Comparison of ENCODE assay signal across 10 cellular contexts in the genomic region with DNA sequence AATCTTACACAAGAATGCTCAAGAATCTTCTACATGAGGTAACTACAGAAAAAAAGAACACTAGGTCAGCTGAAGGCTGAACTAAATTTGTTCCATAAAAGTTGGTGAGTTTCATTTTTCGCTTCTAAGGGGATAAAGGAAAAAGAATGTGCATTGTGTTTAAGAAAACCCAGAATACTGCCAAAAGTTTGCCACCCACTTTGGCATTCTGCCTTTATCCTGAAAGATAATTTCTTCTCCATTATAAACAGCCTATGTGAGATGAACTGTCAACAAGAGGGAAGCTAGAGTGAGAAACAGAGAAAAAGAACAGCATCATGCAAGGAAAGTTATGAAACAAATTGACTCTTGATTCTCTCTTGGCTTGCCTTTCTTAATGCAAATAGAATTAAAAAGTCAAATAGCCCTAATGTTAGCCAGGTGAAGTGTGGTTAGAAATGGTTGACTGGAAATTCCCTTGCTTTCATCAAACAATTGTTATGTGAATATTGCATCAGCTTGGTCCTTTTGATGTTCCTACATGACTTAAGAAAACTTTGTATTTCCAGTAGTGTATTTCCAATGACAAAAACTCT. TPM values are rescaled to one million over a fixed set of nuclear protein-coding genes. Genes with fewer than 3 reads are reported as not detected.
DNase-seq lines count a peak whose midpoint lies in the region; ATAC-seq, FAIRE-seq and TF ChIP-seq lines count a peak whose summit lies in the region.
"Had no signal": no experiment of that assay in that cellular context is flagged by ENCODE, and none has a peak within 500 bp of the region (broad histone marks: within the 10 kb centered on the region; RNA-seq: fewer than 3 reads in every experiment).

No MANE protein-coding gene starts in this region.

- peak in 1 of 2 experiments; percentile 12; a peak in 1 of 4 replicates for TF ChIP-seq EP300 in GM12878 (IDR thresholded peaks at IDR 0.05; ENCODE audit: borderline replicate concordance in 1 of 2, control insufficient read depth in 1 of 2, low read depth in 2 of 2, low read length in 2 of 2)

- WGBS in GM12878 (ENCODE audit: insufficient coverage, insufficient replicate concordance, low lambda C conversion rate, missing lambda C conversion rate) = 81% methylated on average over 1 of the region's 1 CpG
- WGBS in right lobe of liver (ENCODE audit: insufficient coverage, low coverage, low lambda C conversion rate, missing lambda C conversion rate) = 74% methylated on average over 1 of the region's 1 CpG

- intact Hi-C loops in GM12878 (cut with micrococcal nuclease; ENCODE audit: unreplicated experiment) = no loop called here
- intact Hi-C loops in right lobe of liver (cut with DNase I) = no loop called here
- intact Hi-C loops in left ventricle myocardium superior (cut with micrococcal nuclease) = no loop called here

- H4K20me1 ChIP-seq in GM12878 (ENCODE audit: control insufficient read depth, insufficient read depth) = no peaks in the 10 kb centered on the region

- TF ChIP-seq CTCF in GM12865 (IDR thresholded peaks at IDR 0.05; ENCODE audit: insufficient read depth, low read depth, low read length, missing control alignments) (no peak), GM12878 (IDR thresholded peaks at IDR 0.05 in 2 of 3, conservative IDR thresholded peaks at IDR 0.05 in 1 of 3; ENCODE audit: control insufficient read depth in 2 of 3, extremely low read depth in 1 of 3, insufficient read depth in 1 of 3, low read depth in 3 of 3, low read length in 3 of 3) (no peak), right lobe of liver (IDR thresholded peaks at IDR 0.05) (no peak)

- H3K27ac ChIP-seq in GM12878 (ENCODE audit: control insufficient read depth, insufficient read depth) (peak overlapping the region; percentile 48; the same call in 1 of the 2 replicates), right lobe of liver (peak overlapping the region in 2 of 3 donors; percentile 8 to 51)

- H3K79me2 ChIP-seq in GM12878 (ENCODE audit: control insufficient read depth, insufficient read depth, low read length) = no peaks in the 10 kb centered on the region

- H3K4me3 ChIP-seq in GM12865 (ENCODE audit: low read depth, low read length) (no peak overlapping the region), GM12878 (no peak overlapping the region), right lobe of liver (no peak overlapping the region)

- H3K4me1 ChIP-seq in GM12878 (ENCODE audit: control insufficient read depth, insufficient read depth, low read length) (peaks cover 23% of the 10 kb centered on the region), right lobe of liver (peaks cover 0 to 28% (median 0%) of the 10 kb centered on the region in 4 donors)

- CTCF ChIA-PET in GM12878 (lab: Yijun Ruan, JAX) = interaction anchor here (1.1 to 1.2 kb wide), 3 partner anchors 26 to 56 kb away, joined by 3 to 5 read pairs (median 4); a partner anchor contains a TSS

- 0 out of 2 replicates have a peak overlapping the region, but pooled peaks have one; percentile 3 for H3K4me2 ChIP-seq in GM12878 (ENCODE audit: control insufficient read depth, insufficient read depth)

- BruUV-seq in GM12878 (replicated peaks; lab: Mats Ljungman, UMichigan) = no TSS peak

- H3K9ac ChIP-seq in GM12878 (ENCODE audit: control insufficient read depth, insufficient read depth, low read length) = no peak overlapping the region

- H3K27me3 ChIP-seq in GM12878 (replicated peaks in 1 of 2; ENCODE audit: control insufficient read depth in 2 of 2, insufficient read depth in 2 of 2, low read length in 1 of 2) (no peaks in the 10 kb centered on the region), right lobe of liver (no peaks in the 10 kb centered on the region)

- RAD21 ChIA-PET in GM12878 (lab: Charles Lee; ENCODE audit: unreplicated experiment) = interaction anchor here (1.2 to 2.0 kb wide), 3 partner anchors 27 to 63 kb away, joined by 3 to 9 read pairs (median 5); a partner anchor contains a TSS

- H3K9me3 ChIP-seq in GM12878 (replicated peaks; ENCODE audit: control insufficient read depth, insufficient read depth, low read length) (peaks cover 13% of the 10 kb centered on the region; the same call in 2 of the 3 replicates), right lobe of liver (no peaks in the 10 kb centered on the region)

- peak; percentile 68 for FAIRE-seq in GM12878 (lab: Jason Lieb, UNC)

- DNase-seq in GM12865 (ENCODE audit: low read depth) (peak; percentile 18), LHCN-M2 (ENCODE audit: low read depth) (peak; percentile 63), GM12878 (ENCODE audit: low read depth, low spot score) (peak; percentile 37), right lobe of liver (no peak), NCI-H2171 (lab: John Stamatoyannopoulos, UW) (no peak), left ventricle myocardium superior (no peak)
- DNase-seq: DMS153, NCI-H2029 treated with DMSO at 0.1 percent for 48 hours had no signal

- TF ChIP-seq RAD21 in GM12878 (IDR thresholded peaks at IDR 0.05; ENCODE audit: insufficient read depth, low read depth, low read length) = no peak

- H2AFZ ChIP-seq in GM12878 (ENCODE audit: control insufficient read depth, low read depth, low read length) = no peak overlapping the region

- POLR2A ChIA-PET in GM12878 (lab: Charles Lee) = interaction anchor here (1.2 to 2.5 kb wide), 3 partner anchors 8 to 44 kb away, joined by 5 to 11 read pairs (median 11); no protein-coding TSS in a partner anchor

- TF ChIP-seq POLR2A in GM12878 (IDR thresholded peaks at IDR 0.05; ENCODE audit: low read depth, low read length) (no peak), right lobe of liver (IDR thresholded peaks at IDR 0.05) (no peak)

- H3K36me3 ChIP-seq in GM12878 (ENCODE audit: control insufficient read depth in 2 of 2, insufficient read depth in 2 of 2, low read length in 1 of 2) = no peaks in the 10 kb centered on the region
- H3K36me3 ChIP-seq in right lobe of liver = no peaks in the 10 kb centered on the region

- SMC1A ChIA-PET in GM12878 (lab: Charles Lee; ENCODE audit: uncharacterized antibody, unreplicated experiment) = interaction anchor here (0.9 to 5.1 kb wide), 7 partner anchors 8 to 63 kb away, joined by 3 to 33 read pairs (median 15); a partner anchor contains a TSS

- ATAC-seq in GM12878 = peak; percentile 51
- ATAC-seq in right lobe of liver = peak in 3 of 4 donors; percentile 50 to 73 (median 57)
- no peak for ATAC-seq in GM21390 (IDR thresholded peaks at IDR 0.05; ENCODE audit: unreplicated experiment)
- no peak for ATAC-seq in left ventricle myocardium superior
- no peak for ATAC-seq in HG03045 (IDR thresholded peaks at IDR 0.05; ENCODE audit: unreplicated experiment)

- in situ Hi-C loops in GM12878 (cut with MboI) = no loop called here

TF ChIP-seq in GM12878, 131 proteins besides CTCF, POLR2A, EP300 and RAD21 (continues in another document):
- TF ChIP-seq JUNB (IDR thresholded peaks at IDR 0.05) (peak; percentile 35; the same call in 1 of the 2 replicates), BMI1 (IDR thresholded peaks at IDR 0.05; ENCODE audit: borderline replicate concordance) (no peak), ZNF217 (IDR thresholded peaks at IDR 0.05) (0 out of 2 replicates have a peak, but pooled peaks have one; percentile 23), GABPA (IDR thresholded peaks at IDR 0.05; ENCODE audit: low read depth) (no peak)

RNA-seq across cellular contexts. Expression of a gene that starts 25.8 kb away (rescaled TPM):
- total RNA-seq in LHCN-M2 (2014; rRNA removed) = 33.7 and 41.3 TPM in 2 replicates
- polyA plus RNA-seq in LHCN-M2 (2012) = 4.9 TPM
- 33.1 and 35.4 TPM in 2 replicates for total RNA-seq in GM12878 (2013; cell fraction: nucleolus; rRNA removed)
- 3.4 and 4.6 TPM in 2 replicates for total RNA-seq in GM12878 (2014; rRNA removed)
- 4.5 and 4.8 TPM in 2 replicates for total RNA-seq in GM12878 (2014; rRNA removed; fragmentation: Illumina TruSeq; extraction: Trizol)
- 2.1 and 3.2 TPM in 2 replicates for total RNA-seq in GM12878 (2021)
- 0.50 TPM for polyA plus RNA-seq in GM12878 (2011; ENCODE audit: low read depth)
- 44.6 and 67.7 TPM in 2 replicates for polyA plus RNA-seq in GM12878 (2011; rRNA removed)
- polyA plus RNA-seq in GM12878 (2011; cell fraction: cytosol; rRNA removed) = 21.2 and 22.4 TPM in 2 replicates
- 18.4 and 23.5 TPM in 2 replicates for polyA plus RNA-seq in GM12878 (2011; cell fraction: nucleus; rRNA removed)
- polyA plus RNA-seq in GM12878 (2012) = 0.66 and 0.69 TPM in 2 replicates
- 5.1 and 6.4 TPM in 2 replicates for polyA plus RNA-seq in GM12878 (2014; fragmentation: Illumina TruSeq; extraction: Trizol)
- polyA plus RNA-seq in GM12878 (2014; fragmentation: Nextera tagmentation; extraction: Ambion mirVana) = 1 to 10 TPM; 5.3 to 8.9 TPM
- 4.1 and 4.7 TPM in 2 replicates for polyA plus RNA-seq in GM12878 (2014; rRNA removed)
- polyA plus RNA-seq in GM12878 (2016; fragmentation: Nextera tagmentation; extraction: Ambion mirVana) = 1 to 10 TPM; 2.6 to 4.1 TPM
- polyA minus RNA-seq in GM12878 (2011; rRNA and poly(A)+ RNA removed) = 10.7 and 14.3 TPM in 2 replicates
- polyA minus RNA-seq in GM12878 (2011; cell fraction: cytosol; rRNA and poly(A)+ RNA removed) = 4.1 and 6.1 TPM in 2 replicates
- polyA minus RNA-seq in GM12878 (2011; cell fraction: nucleus; rRNA and poly(A)+ RNA removed) = 7.0 and 7.3 TPM in 2 replicates
- total RNA-seq in right lobe of liver = 10 to 100 TPM in 5 of 6 experiments, 1 to 10 TPM in 1; 5.0 to 60.4 (median 37.1) TPM
- 1.5 TPM for total RNA-seq in left ventricle myocardium superior

RNA-seq across cellular contexts. Expression of a gene that starts 31.4 kb away (rescaled TPM):
- total RNA-seq in LHCN-M2 (2014; rRNA removed) = 11.4 and 23.9 TPM in 2 replicates
- polyA plus RNA-seq in LHCN-M2 (2012) = 1.1 TPM
- total RNA-seq in GM12878 (2013; cell fraction: nucleolus; rRNA removed) = 45.8 and 46.4 TPM in 2 replicates
- 1.8 and 2.3 TPM in 2 replicates for total RNA-seq in GM12878 (2014; rRNA removed)
- 2.0 TPM in 2 replicates for total RNA-seq in GM12878 (2014; rRNA removed; fragmentation: Illumina TruSeq; extraction: Trizol)
- 1.5 and 2.1 TPM in 2 replicates for total RNA-seq in GM12878 (2021)
- 0.12 TPM for polyA plus RNA-seq in GM12878 (2011; ENCODE audit: low read depth)
- 17.6 and 25.4 TPM in 2 replicates for polyA plus RNA-seq in GM12878 (2011; rRNA removed)
- polyA plus RNA-seq in GM12878 (2011; cell fraction: cytosol; rRNA removed) = 5.3 and 7.0 TPM in 2 replicates
- 18.3 and 21.6 TPM in 2 replicates for polyA plus RNA-seq in GM12878 (2011; cell fraction: nucleus; rRNA removed)
- 0.14 TPM in 2 replicates for polyA plus RNA-seq in GM12878 (2012)
- polyA plus RNA-seq in GM12878 (2014; fragmentation: Illumina TruSeq; extraction: Trizol) = 1.8 and 2.5 TPM in 2 replicates
- polyA plus RNA-seq in GM12878 (2014; fragmentation: Nextera tagmentation; extraction: Ambion mirVana) = under 1 TPM; 0.64 to 0.80 TPM
- polyA plus RNA-seq in GM12878 (2014; rRNA removed) = 1.3 and 1.7 TPM in 2 replicates
- polyA plus RNA-seq in GM12878 (2016; fragmentation: Nextera tagmentation; extraction: Ambion mirVana) = 1 to 10 TPM in 1 of 2 experiments, under 1 TPM in 1; 0.81 to 1.2 TPM
- 18.4 and 20.3 TPM in 2 replicates for polyA minus RNA-seq in GM12878 (2011; rRNA and poly(A)+ RNA removed)
- polyA minus RNA-seq in GM12878 (2011; cell fraction: cytosol; rRNA and poly(A)+ RNA removed) = 5.2 and 7.0 TPM in 2 replicates
- polyA minus RNA-seq in GM12878 (2011; cell fraction: nucleus; rRNA and poly(A)+ RNA removed) = 15.4 and 20.6 TPM in 2 replicates
- 1 to 10 TPM; 1.5 to 9.8 (median 5.3) TPM for total RNA-seq in right lobe of liver
- total RNA-seq in left ventricle myocardium superior = 15.1 TPM

Comparison
In these comparisons a context has a peak if more than half of its experiments do, and no peak if none do; other contexts are left out.
1. DNase-seq: peak in GM12865 (single experiment), LHCN-M2 (single experiment) and GM12878 (single experiment); none in right lobe of liver (0 of 3), NCI-H2171 (single experiment) and left ventricle myocardium superior (single experiment).
2. ATAC-seq: peak in GM12878 (single experiment) and right lobe of liver (3 of 4); none in GM21390 (single experiment), left ventricle myocardium superior (single experiment) and HG03045 (single experiment).